16 cellular contexts compared by ENCODE assay signal in the genomic region with DNA sequence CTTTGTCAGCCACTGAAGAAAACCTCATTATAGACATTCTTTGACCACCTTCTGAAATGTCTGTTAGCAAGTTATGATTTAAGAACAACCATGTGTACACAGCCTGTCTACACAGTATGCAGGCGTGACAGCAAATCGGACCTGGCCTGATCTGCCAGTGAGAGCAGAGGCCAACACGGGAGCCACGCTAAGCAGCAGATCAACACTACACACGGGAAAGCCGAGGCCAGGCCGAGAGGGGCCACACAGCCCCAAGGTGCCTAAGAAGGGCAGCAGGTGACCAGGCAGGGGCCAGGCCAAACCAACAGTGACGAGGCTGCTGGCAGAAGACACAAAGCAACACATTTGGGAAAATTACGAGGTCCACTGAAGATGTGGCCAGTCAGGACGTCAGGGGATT. TPM values are rescaled to one million over a fixed set of nuclear protein-coding genes. Genes with fewer than 3 reads are reported as not detected.
DNase-seq lines count a peak whose midpoint lies in the region; ATAC-seq and TF ChIP-seq lines count a peak whose summit lies in the region.
"Had no signal": no experiment of that assay in that cellular context is flagged by ENCODE, and none has a peak within 500 bp of the region (broad histone marks: within the 10 kb centered on the region; RNA-seq: fewer than 3 reads in every experiment).

No MANE protein-coding gene starts in this region.

- ATAC-seq in GM23338 = no peak
- ATAC-seq in thoracic aorta (ENCODE audit: insufficient number of reproducible peaks, low FRiP score, low read depth) = no peak
- ATAC-seq: right cardiac atrium; stimulated activated naive CD8-positive, alpha-beta T cell treated with anti-CD3 and anti-CD28 coated beads, Interleukin-15, amount 100 ng/mL, for 72 hours; T-cell had no signal

- H3K27ac ChIP-seq in GM23338 (ENCODE audit: low read depth) (no peak overlapping the region), VCaP (peak overlapping the region; percentile 87), mesodermal cell (ENCODE audit: low read depth, low read length, severe bottlenecking) (peak overlapping the region; percentile 62), thoracic aorta (peak overlapping the region; percentile 93 to 96)

- 0 out of 2 replicates have a peak, but pooled peaks cover 2% of the 10 kb centered on the region for H3F3A ChIP-seq in GM23338 (replicated peaks; ENCODE audit: low read depth)

- H3K36me3 Mint-ChIP-seq in GM23338 (ENCODE audit: low read depth) (peaks cover 85% of the 10 kb centered on the region), glutamatergic neuron (ENCODE audit: unreplicated experiment) (no peaks in the 10 kb centered on the region)

- H3K4me1 Mint-ChIP-seq in GM23338 (no peaks in the 10 kb centered on the region), glutamatergic neuron (ENCODE audit: low read depth, unreplicated experiment) (peaks cover 5% of the 10 kb centered on the region)
- H3K4me1 Mint-ChIP-seq: stimulated activated naive CD8-positive, alpha-beta T cell treated with anti-CD3 and anti-CD28 coated beads, Interleukin-15, amount 100 ng/mL, for 72 hours; T-cell had no signal

- H3K79me2 ChIP-seq in GM23338 (replicated peaks; ENCODE audit: insufficient read depth) = no peaks in the 10 kb centered on the region

- 94% methylated on average over 10 of the region's 10 CpGs for WGBS in mesodermal cell (ENCODE audit: insufficient coverage in 2 of 2), 2 experiments

- H3K4me3 ChIP-seq in GM23338 = no peak overlapping the region
- no peak overlapping the region for H3K4me3 ChIP-seq in mesodermal cell (ENCODE audit: extremely low read depth, insufficient read depth, low read length, poor library complexity, severe bottlenecking)
- H3K4me3 ChIP-seq in thoracic aorta = no peak overlapping the region
- H3K4me3 ChIP-seq: colonic mucosa had no signal

- H3K27me3 Mint-ChIP-seq in GM23338 (ENCODE audit: insufficient read depth, low read depth, poor library complexity) = peaks cover 3% of the 10 kb centered on the region
- peaks cover 4% of the 10 kb centered on the region for H3K27me3 Mint-ChIP-seq in glutamatergic neuron (ENCODE audit: unreplicated experiment)
- H3K27me3 Mint-ChIP-seq: stimulated activated naive CD8-positive, alpha-beta T cell treated with anti-CD3 and anti-CD28 coated beads, Interleukin-15, amount 100 ng/mL, for 72 hours; T-cell had no signal

- H2AFZ ChIP-seq in GM23338 = no peak overlapping the region

- DNase-seq in GM23338 (ENCODE audit: low spot score) (no peak), thoracic aorta (ENCODE audit: low spot score) (no peak), COR-L47 (lab: John Stamatoyannopoulos, UW) (no peak), NCI-H226 (no peak), glutamatergic neuron (no peak)
- DNase-seq: activated CD4-positive, alpha-beta T cell treated with anti-CD3 and anti-CD28 coated beads, Interleukin-2, amount 50 U/mL, for 4 hours; activated naive CD4-positive, alpha-beta T cell treated with anti-CD3 and anti-CD28 coated beads for 36 hours; colonic mucosa; GF-D8; NCI-H1436; stimulated activated naive CD8-positive, alpha-beta T cell treated with anti-CD3 and anti-CD28 coated beads, Interleukin-15, amount 100 ng/mL, for 72 hours; T-cell had no signal

- peaks cover 6% of the 10 kb centered on the region for H4K20me1 ChIP-seq in GM23338 (replicated peaks; ENCODE audit: insufficient read depth)

- H3K27me3 ChIP-seq in GM23338 (ENCODE audit: insufficient read depth) (no peaks in the 10 kb centered on the region), thoracic aorta (replicated peaks; ENCODE audit: insufficient read depth) (no peaks in the 10 kb centered on the region)
- H3K27me3 ChIP-seq: colonic mucosa had no signal

- no peaks in the 10 kb centered on the region for H3K9me3 ChIP-seq in mesodermal cell (ENCODE audit: control insufficient read depth, low read length)
- no peaks in the 10 kb centered on the region for H3K9me3 ChIP-seq in thoracic aorta
- H3K9me3 ChIP-seq: colonic mucosa had no signal

- TF ChIP-seq CTCF in GM23338 (conservative IDR thresholded peaks at IDR 0.05; ENCODE audit: low read depth in 2 of 2) (no peak), VCaP (conservative IDR thresholded peaks at IDR 0.05) (no peak), thoracic aorta (IDR thresholded peaks at IDR 0.05) (no peak), glutamatergic neuron (IDR thresholded peaks at IDR 0.05; ENCODE audit: partially characterized antibody, unreplicated experiment) (no peak)

- H3K4me3 Mint-ChIP-seq in GM23338 (no peak overlapping the region), glutamatergic neuron (ENCODE audit: unreplicated experiment) (no peak overlapping the region)
- H3K4me3 Mint-ChIP-seq: activated naive CD4-positive, alpha-beta T cell treated with anti-CD3 and anti-CD28 coated beads for 36 hours; mesothelial cell of epicardium; stimulated activated naive CD8-positive, alpha-beta T cell treated with anti-CD3 and anti-CD28 coated beads, Interleukin-15, amount 100 ng/mL, for 72 hours; T-cell had no signal

- H3K36me3 ChIP-seq in GM23338 (ENCODE audit: insufficient read depth) = peaks cover 17% of the 10 kb centered on the region; the same call in 1 of the 2 replicates
- peaks cover 87% of the 10 kb centered on the region for H3K36me3 ChIP-seq in mesodermal cell (ENCODE audit: control insufficient read depth, insufficient read depth, low read length)
- peaks cover 24% of the 10 kb centered on the region for H3K36me3 ChIP-seq in thoracic aorta

- H3K27ac Mint-ChIP-seq in GM23338 (peak overlapping the region; percentile 28; the same call in 1 of the 2 replicates), glutamatergic neuron (ENCODE audit: unreplicated experiment) (no peak overlapping the region)
- H3K27ac Mint-ChIP-seq: activated naive CD4-positive, alpha-beta T cell treated with anti-CD3 and anti-CD28 coated beads for 36 hours; mesothelial cell of epicardium; T-cell had no signal

- H3K4me2 ChIP-seq in GM23338 = no peak overlapping the region

- no peaks in the 10 kb centered on the region for H3K9me3 Mint-ChIP-seq in GM23338
- H3K9me3 Mint-ChIP-seq in glutamatergic neuron (ENCODE audit: unreplicated experiment) = peaks cover 5% of the 10 kb centered on the region
- H3K9me3 Mint-ChIP-seq: activated naive CD4-positive, alpha-beta T cell treated with anti-CD3 and anti-CD28 coated beads for 36 hours; mesothelial cell of epicardium; stimulated activated naive CD8-positive, alpha-beta T cell treated with anti-CD3 and anti-CD28 coated beads, Interleukin-15, amount 100 ng/mL, for 72 hours; T-cell had no signal

- no peaks in the 10 kb centered on the region for H3K4me1 ChIP-seq in GM23338 (ENCODE audit: insufficient read depth)
- H3K4me1 ChIP-seq in mesodermal cell (ENCODE audit: control insufficient read depth, insufficient read depth, low read length, poor library complexity, severe bottlenecking) = peaks cover 55% of the 10 kb centered on the region
- peaks cover 43 to 56% of the 10 kb centered on the region in 2 donors for H3K4me1 ChIP-seq in thoracic aorta (ENCODE audit: control insufficient read depth in 1 of 2, low read depth in 2 of 2)

- no peaks in the 10 kb centered on the region for H3K9me2 ChIP-seq in GM23338 (ENCODE audit: insufficient read depth)

TF ChIP-seq in GM23338, 12 proteins besides CTCF, POLR2A, EP300 and RAD21 (continues in another document):
- TF ChIP-seq STAT1 (IDR thresholded peaks at IDR 0.05; ENCODE audit: unreplicated experiment) (no peak), CREB1 (CRISPR knock-in tag; IDR thresholded peaks at IDR 0.05; ENCODE audit: low read depth) (no peak), JUNB (IDR thresholded peaks at IDR 0.05; ENCODE audit: unreplicated experiment) (no peak)
- TF ChIP-seq, protein P1, sequence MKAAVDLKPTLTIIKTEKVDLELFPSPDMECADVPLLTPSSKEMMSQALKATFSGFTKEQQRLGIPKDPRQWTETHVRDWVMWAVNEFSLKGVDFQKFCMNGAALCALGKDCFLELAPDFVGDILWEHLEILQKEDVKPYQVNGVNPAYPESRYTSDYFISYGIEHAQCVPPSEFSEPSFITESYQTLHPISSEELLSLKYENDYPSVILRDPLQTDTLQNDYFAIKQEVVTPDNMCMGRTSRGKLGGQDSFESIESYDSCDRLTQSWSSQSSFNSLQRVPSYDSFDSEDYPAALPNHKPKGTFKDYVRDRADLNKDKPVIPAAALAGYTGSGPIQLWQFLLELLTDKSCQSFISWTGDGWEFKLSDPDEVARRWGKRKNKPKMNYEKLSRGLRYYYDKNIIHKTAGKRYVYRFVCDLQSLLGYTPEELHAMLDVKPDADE (IDR thresholded peaks at IDR 0.05) = no peak

RNA-seq across cellular contexts. Expression of gene FAAP100, which starts 16.3 kb away (rescaled TPM):
- 50.5 and 52.8 TPM in 2 replicates for total RNA-seq in GM23338 (2014; rRNA removed; shearing (Covaris generic))
- 16.0 and 16.2 TPM in 2 replicates for polyA plus RNA-seq in GM23338 (2016; fragmentation: Nextera tagmentation; extraction: Ambion mirVana)
- 19.1 TPM for polyA plus RNA-seq in mesodermal cell (2013, experiment 1 of 2)
- 15.6 TPM for polyA plus RNA-seq in mesodermal cell (2013, experiment 2 of 2)
- total RNA-seq in thoracic aorta (10 to 100 TPM; 43.2 to 57.9 TPM), glutamatergic neuron (ENCODE audit: unreplicated experiment) (56.5 TPM)

RNA-seq across cellular contexts. Expression of gene FSCN2, which starts 40.2 kb away (rescaled TPM):
- 1.6 TPM in 1 of 2 replicates, not detected in the other for total RNA-seq in GM23338 (2014; rRNA removed; shearing (Covaris generic))
- polyA plus RNA-seq in GM23338 (2016; fragmentation: Nextera tagmentation; extraction: Ambion mirVana) = 0.13 TPM in 1 of 2 replicates, not detected in the other
- 0.29 TPM for polyA plus RNA-seq in mesodermal cell (2013, experiment 1 of 2)
- 0.20 TPM for polyA plus RNA-seq in mesodermal cell (2013, experiment 2 of 2)
- total RNA-seq in thoracic aorta (1 to 10 TPM; 4.2 to 9.2 TPM), glutamatergic neuron (ENCODE audit: unreplicated experiment) (6.1 TPM)
- total RNA-seq: activated naive CD4-positive, alpha-beta T cell treated with anti-CD3 and anti-CD28 coated beads for 36 hours had no signal

RNA-seq across cellular contexts. Expression of gene ACTG1, which starts 55.8 kb away (rescaled TPM):
- 4,739 and 4,954 TPM in 2 replicates for total RNA-seq in GM23338 (2014; rRNA removed; shearing (Covaris generic))
- polyA plus RNA-seq in GM23338 (2016; fragmentation: Nextera tagmentation; extraction: Ambion mirVana) = 1,867 and 1,896 TPM in 2 replicates
- 2,748 TPM for polyA plus RNA-seq in mesodermal cell (2013, experiment 1 of 2)
- polyA plus RNA-seq in mesodermal cell (2013, experiment 2 of 2) = 2,271 TPM
- total RNA-seq in thoracic aorta (1,000 to 10,000 TPM; 4,421 to 4,935 TPM), glutamatergic neuron (ENCODE audit: unreplicated experiment) (5,342 TPM)
